Comparison of ENCODE assay signal across 8 cellular contexts in the genomic region with DNA sequence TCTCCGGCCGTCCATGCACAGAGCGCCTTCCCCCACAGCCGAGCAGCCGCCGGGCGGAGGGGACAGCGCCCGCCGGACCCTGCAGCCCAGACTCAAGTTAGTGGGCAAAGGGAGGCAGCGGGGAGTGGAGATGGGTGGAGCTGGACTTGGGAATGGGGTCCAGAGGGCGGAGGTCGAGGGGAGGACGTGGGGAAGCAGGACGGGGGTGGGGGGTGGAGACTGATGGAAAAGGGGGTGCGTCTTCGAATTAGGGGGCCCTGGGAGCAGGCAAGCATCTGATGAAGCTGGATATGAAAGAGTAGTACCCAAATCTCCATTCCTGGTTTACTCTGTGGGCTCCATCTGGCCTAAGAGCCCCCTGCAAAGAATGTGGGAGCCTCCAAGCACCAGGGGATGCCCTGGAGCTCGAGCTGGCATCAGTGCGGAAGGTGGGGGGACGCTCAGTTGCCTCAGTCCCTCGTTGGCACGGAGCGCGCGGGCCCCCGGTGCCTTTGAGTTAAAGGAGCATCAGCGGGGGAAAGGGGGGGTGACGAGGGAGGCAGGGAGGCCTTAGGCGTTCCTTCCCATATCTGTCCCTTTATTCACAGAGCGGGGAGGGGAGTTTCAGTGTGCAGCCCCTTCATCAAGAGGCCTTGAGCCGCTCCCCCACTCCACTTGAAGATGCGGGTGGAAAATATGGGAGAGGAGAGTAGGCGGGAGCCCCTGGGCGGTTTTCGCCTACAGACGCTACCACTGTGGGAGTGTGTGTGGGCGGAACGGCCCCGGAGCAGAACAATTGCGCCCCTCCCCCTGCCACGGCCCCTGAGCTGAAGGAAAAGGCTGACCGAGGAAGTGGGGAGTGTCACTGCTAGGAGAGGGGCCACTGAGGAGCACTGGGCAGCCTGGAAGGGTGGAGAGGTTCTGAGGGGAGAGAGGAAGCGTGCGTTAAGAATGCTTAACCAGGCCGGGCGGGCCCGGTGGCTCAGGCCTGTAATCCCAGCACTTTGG. TPM values are rescaled to one million over a fixed set of nuclear protein-coding genes. Genes with fewer than 3 reads are reported as not detected.
DNase-seq lines count a peak whose midpoint lies in the region; ATAC-seq and TF ChIP-seq lines count a peak whose summit lies in the region.

No MANE protein-coding gene starts in this region.

- TF ChIP-seq CTCF in WTC11 (IDR thresholded peaks at IDR 0.05), result no peak

- ATAC-seq in WTC11, result no peak
- ATAC-seq in left lobe of liver, result peak; percentile 13
- ATAC-seq in HG03460 (IDR thresholded peaks at IDR 0.05; ENCODE audit: unreplicated experiment), result no peak

- intact Hi-C loops in dendritic cell treated with granulocyte-macrophage colony-stimulating factor and Interleukin-4, amounts not matched to agents 40 ng/mL and 50 ng/mL, for 4 days (cut with micrococcal nuclease), result loop anchor here (10.0 kb wide), 1 partner anchor 455 kb away; the partner anchor contains the start of gene BAZ2A

- peak overlapping the region; percentile 88 for H3K4me3 Mint-ChIP-seq in WTC11
- H3K4me3 Mint-ChIP-seq in dendritic cell treated with granulocyte-macrophage colony-stimulating factor and Interleukin-4, amounts not matched to agents 40 ng/mL and 50 ng/mL, for 4 days, result peak overlapping the region; percentile 91

- H3K27ac Mint-ChIP-seq in WTC11, result no peak overlapping the region
- H3K27ac Mint-ChIP-seq in dendritic cell treated with granulocyte-macrophage colony-stimulating factor and Interleukin-4, amounts not matched to agents 40 ng/mL and 50 ng/mL, for 4 days, result peak overlapping the region; percentile 99

- H3K27me3 Mint-ChIP-seq in WTC11 (ENCODE audit: low read depth), result no peaks in the 10 kb centered on the region; the same call in 1 of the 2 replicates
- H3K27me3 Mint-ChIP-seq in dendritic cell treated with granulocyte-macrophage colony-stimulating factor and Interleukin-4, amounts not matched to agents 40 ng/mL and 50 ng/mL, for 4 days, result no peaks in the 10 kb centered on the region

- POLR2A ChIA-PET in WTC11 (lab: Charles Lee), result interaction anchor here (1.5 to 4.7 kb wide), 3 partner anchors 10 to 39 kb away, joined by 5 to 65 read pairs (median 33); partner anchors contain the start of genes LRP1, NEMP1 and STAT6

- no peaks in the 10 kb centered on the region for H3K9me3 Mint-ChIP-seq in WTC11
- no peaks in the 10 kb centered on the region for H3K9me3 Mint-ChIP-seq in dendritic cell treated with granulocyte-macrophage colony-stimulating factor and Interleukin-4, amounts not matched to agents 40 ng/mL and 50 ng/mL, for 4 days

- peak overlapping the region; percentile 61 for H3K4me3 ChIP-seq in Jurkat, Clone E6-1 (ENCODE audit: low read length)

- CTCF ChIA-PET in WTC11 (lab: Charles Lee), result interaction anchor here (0.6 to 8.7 kb wide), 10 partner anchors 8 to 850 kb away, joined by 3 to 219 read pairs (median 6); partner anchors contain the start of genes NEMP1 and STAT6

- peak in 13 of 14 donors; percentile 19 to 70 (median 56) for DNase-seq in C1 segment of cervical spinal cord (lab: John Stamatoyannopoulos, UW)
- no peak for DNase-seq in Jurkat, Clone E6-1 (ENCODE audit: low read depth, low spot score)
- peak; percentile 38 for DNase-seq in WTC11 (ENCODE audit: low spot score)
- peak; percentile 80 for DNase-seq in left lobe of liver (ENCODE audit: low spot score)
- DNase-seq in stimulated activated CD4-positive, alpha-beta T cell treated with anti-CD3 and anti-CD28 coated beads, Interleukin-4, amount 100 ng/mL, for 4 hours, result peak; percentile 58 to 74
- no peak for DNase-seq in NCI-H1694 treated with DMSO at 0.1 percent for 48 hours (lab: John Stamatoyannopoulos, UW)

- H3K4me1 Mint-ChIP-seq in WTC11, result peaks cover 46% of the 10 kb centered on the region
- peaks cover 81% of the 10 kb centered on the region for H3K4me1 Mint-ChIP-seq in dendritic cell treated with granulocyte-macrophage colony-stimulating factor and Interleukin-4, amounts not matched to agents 40 ng/mL and 50 ng/mL, for 4 days (ENCODE audit: low read depth)

- peaks cover 12% of the 10 kb centered on the region for H3K36me3 Mint-ChIP-seq in WTC11
- peaks cover 75% of the 10 kb centered on the region for H3K36me3 Mint-ChIP-seq in dendritic cell treated with granulocyte-macrophage colony-stimulating factor and Interleukin-4, amounts not matched to agents 40 ng/mL and 50 ng/mL, for 4 days (ENCODE audit: low read depth)

TF ChIP-seq in WTC11, 78 proteins besides CTCF, POLR2A, EP300 and RAD21:
- TF ChIP-seq, protein P1, sequence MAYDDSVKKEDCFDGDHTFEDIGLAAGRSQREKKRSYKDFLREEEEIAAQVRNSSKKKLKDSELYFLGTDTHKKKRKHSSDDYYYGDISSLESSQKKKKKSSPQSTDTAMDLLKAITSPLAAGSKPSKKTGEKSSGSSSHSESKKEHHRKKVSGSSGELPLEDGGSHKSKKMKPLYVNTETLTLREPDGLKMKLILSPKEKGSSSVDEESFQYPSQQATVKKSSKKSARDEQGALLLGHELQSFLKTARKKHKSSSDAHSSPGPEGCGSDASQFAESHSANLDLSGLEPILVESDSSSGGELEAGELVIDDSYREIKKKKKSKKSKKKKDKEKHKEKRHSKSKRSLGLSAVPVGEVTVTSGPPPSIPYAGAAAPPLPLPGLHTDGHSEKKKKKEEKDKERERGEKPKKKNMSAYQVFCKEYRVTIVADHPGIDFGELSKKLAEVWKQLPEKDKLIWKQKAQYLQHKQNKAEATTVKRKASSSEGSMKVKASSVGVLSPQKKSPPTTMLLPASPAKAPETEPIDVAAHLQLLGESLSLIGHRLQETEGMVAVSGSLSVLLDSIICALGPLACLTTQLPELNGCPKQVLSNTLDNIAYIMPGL (CRISPR knock-in tag; IDR thresholded peaks at IDR 0.05), result 0 out of 2 replicates have a peak, but pooled peaks have one; percentile 22
- TF ChIP-seq, protein P2, sequence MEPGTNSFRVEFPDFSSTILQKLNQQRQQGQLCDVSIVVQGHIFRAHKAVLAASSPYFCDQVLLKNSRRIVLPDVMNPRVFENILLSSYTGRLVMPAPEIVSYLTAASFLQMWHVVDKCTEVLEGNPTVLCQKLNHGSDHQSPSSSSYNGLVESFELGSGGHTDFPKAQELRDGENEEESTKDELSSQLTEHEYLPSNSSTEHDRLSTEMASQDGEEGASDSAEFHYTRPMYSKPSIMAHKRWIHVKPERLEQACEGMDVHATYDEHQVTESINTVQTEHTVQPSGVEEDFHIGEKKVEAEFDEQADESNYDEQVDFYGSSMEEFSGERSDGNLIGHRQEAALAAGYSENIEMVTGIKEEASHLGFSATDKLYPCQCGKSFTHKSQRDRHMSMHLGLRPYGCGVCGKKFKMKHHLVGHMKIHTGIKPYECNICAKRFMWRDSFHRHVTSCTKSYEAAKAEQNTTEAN (CRISPR knock-in tag; IDR thresholded peaks at IDR 0.05), result no peak
- TF ChIP-seq, protein P3, sequence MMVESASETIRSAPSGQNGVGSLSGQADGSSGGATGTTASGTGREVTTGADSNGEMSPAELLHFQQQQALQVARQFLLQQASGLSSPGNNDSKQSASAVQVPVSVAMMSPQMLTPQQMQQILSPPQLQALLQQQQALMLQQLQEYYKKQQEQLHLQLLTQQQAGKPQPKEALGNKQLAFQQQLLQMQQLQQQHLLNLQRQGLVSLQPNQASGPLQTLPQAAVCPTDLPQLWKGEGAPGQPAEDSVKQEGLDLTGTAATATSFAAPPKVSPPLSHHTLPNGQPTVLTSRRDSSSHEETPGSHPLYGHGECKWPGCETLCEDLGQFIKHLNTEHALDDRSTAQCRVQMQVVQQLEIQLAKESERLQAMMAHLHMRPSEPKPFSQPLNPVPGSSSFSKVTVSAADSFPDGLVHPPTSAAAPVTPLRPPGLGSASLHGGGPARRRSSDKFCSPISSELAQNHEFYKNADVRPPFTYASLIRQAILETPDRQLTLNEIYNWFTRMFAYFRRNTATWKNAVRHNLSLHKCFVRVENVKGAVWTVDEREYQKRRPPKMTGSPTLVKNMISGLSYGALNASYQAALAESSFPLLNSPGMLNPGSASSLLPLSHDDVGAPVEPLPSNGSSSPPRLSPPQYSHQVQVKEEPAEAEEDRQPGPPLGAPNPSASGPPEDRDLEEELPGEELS (CRISPR knock-in tag; IDR thresholded peaks at IDR 0.05), result 0 out of 2 replicates have a peak, but pooled peaks have one; percentile 42
- TF ChIP-seq ETV6 (CRISPR knock-in tag; IDR thresholded peaks at IDR 0.05), result peak; percentile 48; the same call in 1 of the 2 replicates

RNA-seq across cellular contexts. Expression of gene NAB2, which starts 0.6 kb away (rescaled TPM):
- polyA plus RNA-seq in Jurkat, Clone E6-1 (2012; ENCODE audit: insufficient read depth, insufficient read length), result 18.2 TPM
- 16.5 to 20.5 TPM (median 17.2 TPM) in 3 replicates for total RNA-seq in WTC11 (2021)
- 12.9 TPM for total RNA-seq in left lobe of liver

RNA-seq across cellular contexts. Expression of gene NEMP1, which starts 11.0 kb away (rescaled TPM):
- polyA plus RNA-seq in Jurkat, Clone E6-1 (2012; ENCODE audit: insufficient read depth, insufficient read length), result 25.5 TPM
- total RNA-seq in WTC11 (2021) (38.3 to 41.9 TPM (median 39.6 TPM) in 3 replicates), left lobe of liver (5.3 TPM)

RNA-seq across cellular contexts. Expression of gene STAT6, which starts 21.6 kb away (rescaled TPM):
- 88.4 TPM for polyA plus RNA-seq in Jurkat, Clone E6-1 (2012; ENCODE audit: insufficient read depth, insufficient read length)
- total RNA-seq in WTC11 (2021), result 47.0 to 50.0 TPM (median 48.9 TPM) in 3 replicates
- total RNA-seq in left lobe of liver, result 97.6 TPM

RNA-seq across cellular contexts. Expression of gene LRP1, which starts 38.7 kb away (rescaled TPM):
- 4.5 TPM for polyA plus RNA-seq in Jurkat, Clone E6-1 (2012; ENCODE audit: insufficient read depth, insufficient read length)
- total RNA-seq in WTC11 (2021), result 107 to 120 TPM (median 112 TPM) in 3 replicates
- 370 TPM for total RNA-seq in left lobe of liver

RNA-seq across cellular contexts. Expression of gene MYO1A, which starts 39.6 kb away (rescaled TPM):
- 2.9 TPM for polyA plus RNA-seq in Jurkat, Clone E6-1 (2012; ENCODE audit: insufficient read depth, insufficient read length)
- total RNA-seq in WTC11 (2021) (0.32 to 0.87 TPM (median 0.71 TPM) in 3 replicates), left lobe of liver (0.28 TPM)

Comparison
In these comparisons a context has a peak if more than half of its experiments do, and no peak if none do; other contexts are left out.
1. DNase-seq: peak in C1 segment of cervical spinal cord (13 of 14), WTC11 (single experiment), left lobe of liver (single experiment) and stimulated activated CD4-positive, alpha-beta T cell treated with anti-CD3 and anti-CD28 coated beads, Interleukin-4, amount 100 ng/mL, for 4 hours (2 of 2); none in Jurkat, Clone E6-1 (single experiment) and NCI-H1694 treated with DMSO at 0.1 percent for 48 hours (single experiment).